ENCODE assay signal across 20 cellular contexts in the genomic region with DNA sequence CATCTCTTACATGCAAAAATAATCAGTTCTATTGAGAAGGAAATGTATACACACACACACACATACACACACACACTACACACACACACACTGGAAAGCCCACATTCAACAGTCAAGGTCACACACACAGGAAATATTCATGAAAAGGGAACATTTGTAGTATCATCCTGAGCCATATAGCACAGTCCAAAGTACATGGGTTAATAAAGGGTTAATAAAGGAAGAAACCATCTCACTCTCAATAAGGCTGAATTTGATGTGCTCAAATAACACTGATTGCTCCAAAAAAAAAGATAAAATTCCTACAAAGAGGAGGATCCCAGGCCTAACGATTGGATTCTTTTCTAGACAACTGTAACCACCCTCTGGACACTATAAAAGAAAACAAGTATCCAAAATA.
DNase-seq lines count a peak whose midpoint lies in the region; ATAC-seq, FAIRE-seq and TF ChIP-seq lines count a peak whose summit lies in the region.
"Had no signal": no experiment of that assay in that cellular context is flagged by ENCODE, and none has a peak within 500 bp of the region (broad histone marks: within the 10 kb centered on the region; RNA-seq: fewer than 3 reads in every experiment).

No MANE protein-coding gene starts in this region.

- in situ Hi-C loops in HepG2 (cut with HindIII; ENCODE audit: extremely low pct_ligation_motif_present, low pct_unique_long_range_greater_than_20kb), result loop anchor here (25.0 kb wide), 1 partner anchor 365 kb away; no protein-coding TSS in a partner anchor

- H3K9me3 ChIP-seq in HepG2 (ENCODE audit: low read length) (no peaks in the 10 kb centered on the region), right lobe of liver (no peaks in the 10 kb centered on the region), spleen (no peaks in the 10 kb centered on the region)
- H3K9me3 ChIP-seq: BLaER1, HAP-1 had no signal

- TF ChIP-seq RAD21 in HepG2 (CRISPR knock-in tag; IDR thresholded peaks at IDR 0.05), result no peak

- H3K4me1 Mint-ChIP-seq in brain, result peaks cover 58% of the 10 kb centered on the region

- H4K20me1 ChIP-seq in HepG2 (ENCODE audit: insufficient read depth, low read length), result no peaks in the 10 kb centered on the region
- H4K20me1 ChIP-seq: BLaER1 had no signal

- BruUV-seq in HepG2 (replicated peaks; lab: Mats Ljungman, UMichigan), result no TSS peak

- H3K4me3 ChIP-seq in HepG2 (replicated peaks in 1 of 3; ENCODE audit: insufficient read depth in 1 of 3, low read depth in 2 of 3, low read length in 3 of 3) (no peak overlapping the region), right lobe of liver (no peak overlapping the region), spleen (no peak overlapping the region)
- H3K4me3 ChIP-seq: BLaER1, HAP-1 had no signal

- TF ChIP-seq POLR2A in HepG2 (IDR thresholded peaks at IDR 0.05; ENCODE audit: insufficient read depth in 1 of 2, low read depth in 2 of 2, low read length in 2 of 2) (no peak), right lobe of liver (IDR thresholded peaks at IDR 0.05) (no peak), spleen (IDR thresholded peaks at IDR 0.05) (no peak)

- H3K27me3 ChIP-seq in HepG2 (ENCODE audit: control insufficient read depth in 1 of 2, insufficient read depth in 2 of 2, low read length in 2 of 2) (no peaks in the 10 kb centered on the region), right lobe of liver (no peaks in the 10 kb centered on the region), spleen (replicated peaks in 1 of 7) (no peaks in the 10 kb centered on the region)
- H3K27me3 ChIP-seq: BLaER1 had no signal

- no peak overlapping the region for H3K4me3 Mint-ChIP-seq in brain
- H3K4me3 Mint-ChIP-seq: B cell; CD4-positive, CD25-positive, alpha-beta regulatory T cell; CD8-positive, alpha-beta T cell had no signal

- DNase-seq in HepG2 (ENCODE audit: low spot score) (no peak), right lobe of liver (no peak), urothelium cell line (ENCODE audit: low spot score) (no peak), spleen (no peak), activated T-cell treated with anti-CD3 and anti-CD28 coated beads for 4 hours (no peak)
- DNase-seq: CD4-positive, CD25-positive, alpha-beta regulatory T cell; CD8-positive, alpha-beta T cell; DMS53; DMS79 treated with DMSO at 0.1 percent for 48 hours; GOT3 had no signal

- H2AFZ ChIP-seq in HepG2 (ENCODE audit: low read length), result no peak overlapping the region

- H3K36me3 Mint-ChIP-seq in brain, result no peaks in the 10 kb centered on the region

- TF ChIP-seq EP300 in HepG2 (IDR thresholded peaks at IDR 0.05; ENCODE audit: low read depth in 2 of 2, low read length in 2 of 2) (no peak), HepG2 (CRISPR knock-in tag; IDR thresholded peaks at IDR 0.05; ENCODE audit: borderline replicate concordance) (no peak)

- H3K27ac ChIP-seq in HepG2 (ENCODE audit: extremely low read length, insufficient read depth, low read length) (no peak overlapping the region), right lobe of liver (no peak overlapping the region), spleen (no peak overlapping the region)
- H3K27ac ChIP-seq: 22Rv1, C4-2B had no signal

- FAIRE-seq in HepG2 (lab: Jason Lieb, UNC) (no peak), urothelium cell line (lab: Jason Lieb, UNC) (peak; percentile 90)
- FAIRE-seq: A204.1, G401.6, GM12892, H54 had no signal

- no peak overlapping the region for H3K9ac ChIP-seq in HepG2 (ENCODE audit: insufficient read depth, low read depth, low read length)
- H3K9ac ChIP-seq: BLaER1 had no signal

- ATAC-seq in HepG2, result no peak
- no peak for ATAC-seq in right lobe of liver
- ATAC-seq: CD8-positive, alpha-beta T cell had no signal

- H3K27ac Mint-ChIP-seq in brain, result peak overlapping the region in 4 of 5 experiments; percentile 8 to 83 (median 16)
- H3K27ac Mint-ChIP-seq: B cell; CD4-positive, CD25-positive, alpha-beta regulatory T cell; CD8-positive, alpha-beta T cell had no signal

- H3K4me1 ChIP-seq in HepG2 (ENCODE audit: insufficient read depth, low read length) (peaks cover 44% of the 10 kb centered on the region), right lobe of liver (no peaks in the 10 kb centered on the region), spleen (peaks cover 0 to 11% (median 0%) of the 10 kb centered on the region in 6 donors)
- H3K4me1 ChIP-seq: HAP-1 had no signal

- intact Hi-C loops in HepG2 (cut with micrococcal nuclease; ENCODE audit: unreplicated experiment), result no loop called here
- intact Hi-C loops in right lobe of liver (cut with DNase I), result no loop called here
- intact Hi-C loops in spleen (cut with DNase I; ENCODE audit: low total_unique reads), result no loop called here

- no peaks in the 10 kb centered on the region for H3K79me2 ChIP-seq in HepG2 (ENCODE audit: insufficient read depth, low read length)

- POLR2A ChIA-PET in HepG2 (lab: Yijun Ruan, JAX), result no interaction called here

- peaks cover 0 to 2% (median 0%) of the 10 kb centered on the region in 5 experiments for H3K9me3 Mint-ChIP-seq in brain
- H3K9me3 Mint-ChIP-seq: CD4-positive, CD25-positive, alpha-beta regulatory T cell; CD8-positive, alpha-beta T cell had no signal

- H3K4me2 ChIP-seq in HepG2 (ENCODE audit: low read depth, low read length), result no peak overlapping the region
- H3K4me2 ChIP-seq: BLaER1 had no signal

- no peaks in the 10 kb centered on the region for H3K36me3 ChIP-seq in HepG2 (replicated peaks in 1 of 2; ENCODE audit: control insufficient read depth in 1 of 2, insufficient read depth in 2 of 2, low read length in 2 of 2)
- H3K36me3 ChIP-seq in right lobe of liver, result peaks cover 0 to 3% (median 0%) of the 10 kb centered on the region in 4 donors
- H3K36me3 ChIP-seq in spleen, result peaks cover 0 to 25% (median 0%) of the 10 kb centered on the region in 6 donors
- H3K36me3 ChIP-seq: HAP-1 had no signal

- no peaks in the 10 kb centered on the region for H3K27me3 Mint-ChIP-seq in brain
- H3K27me3 Mint-ChIP-seq: B cell; CD4-positive, CD25-positive, alpha-beta regulatory T cell had no signal

- CTCF ChIA-PET in HepG2 (lab: Yijun Ruan, JAX; ENCODE audit: low intra/inter-chr PET ratio, low total read pairs), result no interaction called here

- TF ChIP-seq CTCF in HepG2 (CRISPR knock-in tag; IDR thresholded peaks at IDR 0.05), result no peak
- no peak for TF ChIP-seq CTCF in right lobe of liver (IDR thresholded peaks at IDR 0.05)
- no peak for TF ChIP-seq CTCF in brain (conservative IDR thresholded peaks at IDR 0.05)
- no peak for TF ChIP-seq CTCF in spleen (IDR thresholded peaks at IDR 0.05 in 8 of 11, conservative IDR thresholded peaks at IDR 0.05 in 3 of 11)

- 80% methylated on average over 1 of the region's 1 CpG for WGBS in HepG2 (ENCODE audit: low lambda C conversion rate)
- WGBS in right lobe of liver (ENCODE audit: insufficient coverage, low coverage, low lambda C conversion rate, missing lambda C conversion rate), result 82% methylated on average over 1 of the region's 1 CpG
- 71 to 92% (median 84%) methylated on average over 1 of the region's 1 CpG for WGBS in spleen, 5 donors

TF ChIP-seq in HepG2, 621 proteins besides CTCF, POLR2A, EP300 and RAD21 (continues in another document):
- TF ChIP-seq, protein P1, sequence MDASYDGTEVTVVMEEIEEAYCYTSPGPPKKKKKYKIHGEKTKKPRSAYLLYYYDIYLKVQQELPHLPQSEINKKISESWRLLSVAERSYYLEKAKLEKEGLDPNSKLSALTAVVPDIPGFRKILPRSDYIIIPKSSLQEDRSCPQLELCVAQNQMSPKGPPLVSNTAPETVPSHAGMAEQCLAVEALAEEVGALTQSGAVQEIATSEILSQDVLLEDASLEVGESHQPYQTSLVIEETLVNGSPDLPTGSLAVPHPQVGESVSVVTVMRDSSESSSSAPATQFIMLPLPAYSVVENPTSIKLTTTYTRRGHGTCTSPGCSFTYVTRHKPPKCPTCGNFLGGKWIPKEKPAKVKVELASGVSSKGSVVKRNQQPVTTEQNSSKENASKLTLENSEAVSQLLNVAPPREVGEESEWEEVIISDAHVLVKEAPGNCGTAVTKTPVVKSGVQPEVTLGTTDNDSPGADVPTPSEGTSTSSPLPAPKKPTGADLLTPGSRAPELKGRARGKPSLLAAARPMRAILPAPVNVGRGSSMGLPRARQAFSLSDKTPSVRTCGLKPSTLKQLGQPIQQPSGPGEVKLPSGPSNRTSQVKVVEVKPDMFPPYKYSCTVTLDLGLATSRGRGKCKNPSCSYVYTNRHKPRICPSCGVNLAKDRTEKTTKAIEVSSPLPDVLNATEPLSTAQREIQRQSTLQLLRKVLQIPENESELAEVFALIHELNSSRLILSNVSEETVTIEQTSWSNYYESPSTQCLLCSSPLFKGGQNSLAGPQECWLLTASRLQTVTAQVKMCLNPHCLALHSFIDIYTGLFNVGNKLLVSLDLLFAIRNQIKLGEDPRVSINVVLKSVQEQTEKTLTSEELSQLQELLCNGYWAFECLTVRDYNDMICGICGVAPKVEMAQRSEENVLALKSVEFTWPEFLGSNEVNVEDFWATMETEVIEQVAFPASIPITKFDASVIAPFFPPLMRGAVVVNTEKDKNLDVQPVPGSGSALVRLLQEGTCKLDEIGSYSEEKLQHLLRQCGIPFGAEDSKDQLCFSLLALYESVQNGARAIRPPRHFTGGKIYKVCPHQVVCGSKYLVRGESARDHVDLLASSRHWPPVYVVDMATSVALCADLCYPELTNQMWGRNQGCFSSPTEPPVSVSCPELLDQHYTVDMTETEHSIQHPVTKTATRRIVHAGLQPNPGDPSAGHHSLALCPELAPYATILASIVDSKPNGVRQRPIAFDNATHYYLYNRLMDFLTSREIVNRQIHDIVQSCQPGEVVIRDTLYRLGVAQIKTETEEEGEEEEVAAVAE (CRISPR knock-in tag; IDR thresholded peaks at IDR 0.05; ENCODE audit: borderline replicate concordance), result no peak
